Comparison of ENCODE assay signal across 14 cellular contexts in genomic region chr1:22626219-22626902, GRCh38. TPM values are rescaled to one million over a fixed set of nuclear protein-coding genes. Genes with fewer than 3 reads are reported as not detected.
"Had no signal": no experiment of that assay in that cellular context is flagged by ENCODE, and none has a peak within 500 bp of the region (broad histone marks: within the 10 kb centered on the region; RNA-seq: fewer than 3 reads in every experiment).

No MANE protein-coding gene starts in this region.

- H3K27ac Mint-ChIP-seq: activated naive CD4-positive, alpha-beta T cell treated with anti-CD3 and anti-CD28 coated beads, Interleukin-2, amount 50 U/mL, for 72 hours; effector memory CD8-positive, alpha-beta T cell; naive thymus-derived CD8-positive, alpha-beta T cell; stimulated activated naive CD8-positive, alpha-beta T cell treated with anti-CD3 and anti-CD28 coated beads, Interleukin-15, amount 100 ng/mL, for 72 hours had no signal

- H3K4me3 Mint-ChIP-seq: dendritic cell treated with granulocyte-macrophage colony-stimulating factor and Interleukin-4, amounts not matched to agents 40 ng/mL and 50 ng/mL, for 4 days; effector memory CD8-positive, alpha-beta T cell; naive thymus-derived CD8-positive, alpha-beta T cell; stimulated activated naive CD8-positive, alpha-beta T cell treated with anti-CD3 and anti-CD28 coated beads, Interleukin-15, amount 100 ng/mL, for 72 hours had no signal

- ATAC-seq: activated CD4-positive, CD25-positive, alpha-beta regulatory T cell treated with anti-CD3 and anti-CD28 coated beads, Interleukin-2, amount 50 U/mL, for 24 hours; activated naive CD4-positive, alpha-beta T cell treated with anti-CD3 and anti-CD28 coated beads, Interleukin-2, amount 50 U/mL, for 72 hours; effector memory CD8-positive, alpha-beta T cell; left cardiac atrium; naive thymus-derived CD8-positive, alpha-beta T cell; stimulated activated naive CD8-positive, alpha-beta T cell treated with anti-CD3 and anti-CD28 coated beads, Interleukin-15, amount 100 ng/mL, for 72 hours had no signal

- H3K9me3 Mint-ChIP-seq: activated naive CD4-positive, alpha-beta T cell treated with anti-CD3 and anti-CD28 coated beads, Interleukin-2, amount 50 U/mL, for 72 hours; dendritic cell treated with granulocyte-macrophage colony-stimulating factor and Interleukin-4, amounts not matched to agents 40 ng/mL and 50 ng/mL, for 4 days; effector memory CD8-positive, alpha-beta T cell; naive thymus-derived CD8-positive, alpha-beta T cell; stimulated activated naive CD8-positive, alpha-beta T cell treated with anti-CD3 and anti-CD28 coated beads, Interleukin-15, amount 100 ng/mL, for 72 hours had no signal

- H3K36me3 Mint-ChIP-seq: activated naive CD4-positive, alpha-beta T cell treated with anti-CD3 and anti-CD28 coated beads, Interleukin-2, amount 50 U/mL, for 72 hours; naive thymus-derived CD8-positive, alpha-beta T cell had no signal

- DNase-seq: amygdala; brain microvascular endothelial cell; effector memory CD8-positive, alpha-beta T cell; left cardiac atrium; stimulated activated CD4-positive, alpha-beta T cell treated with anti-CD3 and anti-CD28 coated beads, Interleukin-4, amount 100 ng/mL, for 1 hour; stimulated activated naive CD8-positive, alpha-beta T cell treated with anti-CD3 and anti-CD28 coated beads, Interleukin-15, amount 100 ng/mL, for 72 hours; T-helper 2 cell had no signal

- H3K4me1 Mint-ChIP-seq: naive thymus-derived CD8-positive, alpha-beta T cell; stimulated activated naive CD8-positive, alpha-beta T cell treated with anti-CD3 and anti-CD28 coated beads, Interleukin-15, amount 100 ng/mL, for 72 hours had no signal

RNA-seq across cellular contexts. Expression of gene C1QA, which starts 10.1 kb away (rescaled TPM):
- total RNA-seq: activated naive CD4-positive, alpha-beta T cell treated with anti-CD3 and anti-CD28 coated beads, Interleukin-2, amount 50 U/mL, for 72 hours; epithelial cell of proximal tubule; lung microvascular endothelial cell; osteocyte had no signal

RNA-seq across cellular contexts. Expression of gene C1QC, which starts 17.1 kb away (rescaled TPM):
- total RNA-seq: activated naive CD4-positive, alpha-beta T cell treated with anti-CD3 and anti-CD28 coated beads, Interleukin-2, amount 50 U/mL, for 72 hours; epithelial cell of proximal tubule; lung microvascular endothelial cell; osteocyte had no signal

RNA-seq across cellular contexts. Expression of gene C1QB, which starts 26.7 kb away (rescaled TPM):
- total RNA-seq: activated naive CD4-positive, alpha-beta T cell treated with anti-CD3 and anti-CD28 coated beads, Interleukin-2, amount 50 U/mL, for 72 hours; epithelial cell of proximal tubule; lung microvascular endothelial cell; naive thymus-derived CD8-positive, alpha-beta T cell; osteocyte had no signal
